ENCODE assay signal across 1 cellular context in the genomic region with DNA sequence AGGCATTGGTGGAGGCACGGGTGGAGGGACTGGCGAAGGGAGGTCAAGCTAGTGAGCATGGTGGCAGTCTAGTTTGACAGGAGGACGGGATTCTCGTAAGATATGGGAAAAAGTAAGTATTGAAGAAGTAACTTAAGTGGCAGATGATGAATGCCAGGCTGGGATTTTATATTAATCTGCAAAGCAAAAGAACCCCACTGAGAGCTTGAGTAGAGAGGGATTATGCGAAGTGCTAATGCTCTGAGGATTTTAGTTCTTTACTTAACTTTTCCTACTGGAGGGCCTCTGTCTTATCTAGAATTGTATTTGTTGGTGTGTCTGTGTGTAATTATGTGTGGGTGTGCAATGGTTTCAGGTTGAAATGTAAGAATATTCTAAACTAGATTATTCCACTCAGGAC.
A peak's percentile ranks its signal among the peaks of the same experiment; 100 is the strongest.
TF ChIP-seq lines count a peak whose summit lies in the region.

No MANE protein-coding gene starts in this region.

TF ChIP-seq in H1, 55 proteins besides CTCF, POLR2A, EP300 and RAD21:
- TF ChIP-seq BACH1 (IDR thresholded peaks at IDR 0.05; ENCODE audit: low read length), result no peak
- no peak for TF ChIP-seq RXRA (IDR thresholded peaks at IDR 0.05; ENCODE audit: insufficient read depth, low read depth, low read length)
- TF ChIP-seq HDAC2 (IDR thresholded peaks at IDR 0.05; ENCODE audit: borderline replicate concordance in 1 of 2, low read depth in 2 of 2, low read length in 2 of 2), result no peak
- no peak for TF ChIP-seq RFX5 (IDR thresholded peaks at IDR 0.05; ENCODE audit: borderline replicate concordance, low read depth, low read length)
- TF ChIP-seq, protein P1, sequence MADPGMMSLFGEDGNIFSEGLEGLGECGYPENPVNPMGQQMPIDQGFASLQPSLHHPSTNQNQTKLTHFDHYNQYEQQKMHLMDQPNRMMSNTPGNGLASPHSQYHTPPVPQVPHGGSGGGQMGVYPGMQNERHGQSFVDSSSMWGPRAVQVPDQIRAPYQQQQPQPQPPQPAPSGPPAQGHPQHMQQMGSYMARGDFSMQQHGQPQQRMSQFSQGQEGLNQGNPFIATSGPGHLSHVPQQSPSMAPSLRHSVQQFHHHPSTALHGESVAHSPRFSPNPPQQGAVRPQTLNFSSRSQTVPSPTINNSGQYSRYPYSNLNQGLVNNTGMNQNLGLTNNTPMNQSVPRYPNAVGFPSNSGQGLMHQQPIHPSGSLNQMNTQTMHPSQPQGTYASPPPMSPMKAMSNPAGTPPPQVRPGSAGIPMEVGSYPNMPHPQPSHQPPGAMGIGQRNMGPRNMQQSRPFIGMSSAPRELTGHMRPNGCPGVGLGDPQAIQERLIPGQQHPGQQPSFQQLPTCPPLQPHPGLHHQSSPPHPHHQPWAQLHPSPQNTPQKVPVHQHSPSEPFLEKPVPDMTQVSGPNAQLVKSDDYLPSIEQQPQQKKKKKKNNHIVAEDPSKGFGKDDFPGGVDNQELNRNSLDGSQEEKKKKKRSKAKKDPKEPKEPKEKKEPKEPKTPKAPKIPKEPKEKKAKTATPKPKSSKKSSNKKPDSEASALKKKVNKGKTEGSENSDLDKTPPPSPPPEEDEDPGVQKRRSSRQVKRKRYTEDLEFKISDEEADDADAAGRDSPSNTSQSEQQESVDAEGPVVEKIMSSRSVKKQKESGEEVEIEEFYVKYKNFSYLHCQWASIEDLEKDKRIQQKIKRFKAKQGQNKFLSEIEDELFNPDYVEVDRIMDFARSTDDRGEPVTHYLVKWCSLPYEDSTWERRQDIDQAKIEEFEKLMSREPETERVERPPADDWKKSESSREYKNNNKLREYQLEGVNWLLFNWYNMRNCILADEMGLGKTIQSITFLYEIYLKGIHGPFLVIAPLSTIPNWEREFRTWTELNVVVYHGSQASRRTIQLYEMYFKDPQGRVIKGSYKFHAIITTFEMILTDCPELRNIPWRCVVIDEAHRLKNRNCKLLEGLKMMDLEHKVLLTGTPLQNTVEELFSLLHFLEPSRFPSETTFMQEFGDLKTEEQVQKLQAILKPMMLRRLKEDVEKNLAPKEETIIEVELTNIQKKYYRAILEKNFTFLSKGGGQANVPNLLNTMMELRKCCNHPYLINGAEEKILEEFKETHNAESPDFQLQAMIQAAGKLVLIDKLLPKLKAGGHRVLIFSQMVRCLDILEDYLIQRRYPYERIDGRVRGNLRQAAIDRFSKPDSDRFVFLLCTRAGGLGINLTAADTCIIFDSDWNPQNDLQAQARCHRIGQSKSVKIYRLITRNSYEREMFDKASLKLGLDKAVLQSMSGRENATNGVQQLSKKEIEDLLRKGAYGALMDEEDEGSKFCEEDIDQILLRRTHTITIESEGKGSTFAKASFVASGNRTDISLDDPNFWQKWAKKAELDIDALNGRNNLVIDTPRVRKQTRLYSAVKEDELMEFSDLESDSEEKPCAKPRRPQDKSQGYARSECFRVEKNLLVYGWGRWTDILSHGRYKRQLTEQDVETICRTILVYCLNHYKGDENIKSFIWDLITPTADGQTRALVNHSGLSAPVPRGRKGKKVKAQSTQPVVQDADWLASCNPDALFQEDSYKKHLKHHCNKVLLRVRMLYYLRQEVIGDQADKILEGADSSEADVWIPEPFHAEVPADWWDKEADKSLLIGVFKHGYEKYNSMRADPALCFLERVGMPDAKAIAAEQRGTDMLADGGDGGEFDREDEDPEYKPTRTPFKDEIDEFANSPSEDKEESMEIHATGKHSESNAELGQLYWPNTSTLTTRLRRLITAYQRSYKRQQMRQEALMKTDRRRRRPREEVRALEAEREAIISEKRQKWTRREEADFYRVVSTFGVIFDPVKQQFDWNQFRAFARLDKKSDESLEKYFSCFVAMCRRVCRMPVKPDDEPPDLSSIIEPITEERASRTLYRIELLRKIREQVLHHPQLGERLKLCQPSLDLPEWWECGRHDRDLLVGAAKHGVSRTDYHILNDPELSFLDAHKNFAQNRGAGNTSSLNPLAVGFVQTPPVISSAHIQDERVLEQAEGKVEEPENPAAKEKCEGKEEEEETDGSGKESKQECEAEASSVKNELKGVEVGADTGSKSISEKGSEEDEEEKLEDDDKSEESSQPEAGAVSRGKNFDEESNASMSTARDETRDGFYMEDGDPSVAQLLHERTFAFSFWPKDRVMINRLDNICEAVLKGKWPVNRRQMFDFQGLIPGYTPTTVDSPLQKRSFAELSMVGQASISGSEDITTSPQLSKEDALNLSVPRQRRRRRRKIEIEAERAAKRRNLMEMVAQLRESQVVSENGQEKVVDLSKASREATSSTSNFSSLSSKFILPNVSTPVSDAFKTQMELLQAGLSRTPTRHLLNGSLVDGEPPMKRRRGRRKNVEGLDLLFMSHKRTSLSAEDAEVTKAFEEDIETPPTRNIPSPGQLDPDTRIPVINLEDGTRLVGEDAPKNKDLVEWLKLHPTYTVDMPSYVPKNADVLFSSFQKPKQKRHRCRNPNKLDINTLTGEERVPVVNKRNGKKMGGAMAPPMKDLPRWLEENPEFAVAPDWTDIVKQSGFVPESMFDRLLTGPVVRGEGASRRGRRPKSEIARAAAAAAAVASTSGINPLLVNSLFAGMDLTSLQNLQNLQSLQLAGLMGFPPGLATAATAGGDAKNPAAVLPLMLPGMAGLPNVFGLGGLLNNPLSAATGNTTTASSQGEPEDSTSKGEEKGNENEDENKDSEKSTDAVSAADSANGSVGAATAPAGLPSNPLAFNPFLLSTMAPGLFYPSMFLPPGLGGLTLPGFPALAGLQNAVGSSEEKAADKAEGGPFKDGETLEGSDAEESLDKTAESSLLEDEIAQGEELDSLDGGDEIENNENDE (IDR thresholded peaks at IDR 0.05; ENCODE audit: insufficient replicate concordance, low read length), result peak; percentile 43
- TF ChIP-seq CREB1 (IDR thresholded peaks at IDR 0.05), result no peak
- no peak for TF ChIP-seq EGR1 (IDR thresholded peaks at IDR 0.05; ENCODE audit: borderline replicate concordance, low read depth, low read length)
- no peak for TF ChIP-seq JUND (IDR thresholded peaks at IDR 0.05; ENCODE audit: low read length)
- TF ChIP-seq TAF1 (IDR thresholded peaks at IDR 0.05; ENCODE audit: low read depth, low read length), result no peak
- peak; percentile 65 for TF ChIP-seq NANOG (IDR thresholded peaks at IDR 0.05; ENCODE audit: insufficient read depth, low read depth, low read length, poor library complexity, severe bottlenecking)
- no peak for TF ChIP-seq BCL11A (IDR thresholded peaks at IDR 0.05; ENCODE audit: low read depth in 2 of 2, low read length in 2 of 2)
- no peak for TF ChIP-seq FOSL1 (IDR thresholded peaks at IDR 0.05; ENCODE audit: insufficient read depth, low read depth, low read length)
- no peak for TF ChIP-seq POLR2AphosphoS5 (IDR thresholded peaks at IDR 0.05; ENCODE audit: low read depth, low read length)
